In the genomic region with DNA sequence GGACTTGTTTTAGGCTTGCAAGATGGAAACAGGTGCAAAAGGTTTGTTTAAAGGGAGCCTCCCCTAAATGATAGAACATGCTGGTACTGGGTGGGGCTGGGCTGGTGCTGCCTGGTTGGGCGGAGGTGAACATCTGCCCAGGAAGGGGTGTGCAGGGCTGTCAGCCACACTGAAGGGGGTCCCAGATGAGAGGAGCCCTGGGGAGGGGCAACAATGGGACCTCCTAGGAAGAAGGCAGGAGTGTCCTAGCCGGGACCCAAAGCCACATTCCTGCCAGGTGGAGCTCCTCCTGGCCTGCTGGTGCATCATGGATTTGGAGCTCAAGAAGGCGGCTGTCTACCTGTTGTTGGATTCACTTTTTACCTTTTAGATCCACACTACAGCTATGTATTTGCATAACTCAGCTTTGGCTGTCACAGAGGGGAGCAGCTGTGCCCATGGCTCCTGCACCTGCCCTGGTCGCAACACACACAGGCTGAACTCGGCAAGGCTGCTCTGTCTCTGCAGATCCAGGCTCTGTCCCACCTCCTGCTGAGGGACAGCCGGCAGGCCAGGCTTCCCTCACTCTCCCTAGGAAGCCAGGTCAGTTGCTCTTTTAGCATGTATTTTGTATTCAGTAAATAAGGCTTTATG, we compare ENCODE assay signal across 22 cellular contexts. TPM values are rescaled to one million over a fixed set of nuclear protein-coding genes. Genes with fewer than 3 reads are reported as not detected.
A peak's percentile ranks its signal among the peaks of the same experiment; 100 is the strongest.
DNase-seq lines count a peak whose midpoint lies in the region; ATAC-seq, FAIRE-seq and TF ChIP-seq lines count a peak whose summit lies in the region.
"Had no signal": no experiment of that assay in that cellular context is flagged by ENCODE, and none has a peak within 500 bp of the region (broad histone marks: within the 10 kb centered on the region; RNA-seq: fewer than 3 reads in every experiment).

No MANE protein-coding gene starts in this region.

- no peak overlapping the region for H2BK120ac ChIP-seq in H1 (replicated peaks; ENCODE audit: low read depth, low read length)

- H4K91ac ChIP-seq in H1 (replicated peaks; ENCODE audit: insufficient read length, low read length): no peak overlapping the region

- H3K56ac ChIP-seq in H1 (replicated peaks; ENCODE audit: insufficient read length, low read depth, low read length): no peak overlapping the region

- no peak overlapping the region for H2BK20ac ChIP-seq in H1 (ENCODE audit: low read length)

- CTCF ChIA-PET in H1 (lab: Charles Lee; ENCODE audit: partially characterized antibody): interaction anchor here (1.4 kb wide), 1 partner anchor 110 kb away, joined by 3 read pairs; no protein-coding TSS in a partner anchor

- H3K14ac ChIP-seq in H1 (ENCODE audit: insufficient read length): no peak overlapping the region

- peaks cover 5% of the 10 kb centered on the region; the same call in 1 of the 2 replicates for H3K23me2 ChIP-seq in H1 (ENCODE audit: low read depth, low read length)

- TF ChIP-seq RAD21 in H1 (IDR thresholded peaks at IDR 0.05 in 1 of 2, conservative IDR thresholded peaks at IDR 0.05 in 1 of 2; ENCODE audit: low read depth in 2 of 2, low read length in 2 of 2): no peak

- DNase-seq in COR-L47 (lab: John Stamatoyannopoulos, UW) (peak; percentile 4), GM12891 (ENCODE audit: insufficient read length, low spot score) (no peak), NCI-H526 treated with DMSO at 0.1 percent for 48 hours (lab: John Stamatoyannopoulos, UW) (peak; percentile 87), H1 (ENCODE audit: low read depth in 1 of 2, low spot score in 2 of 2) (no peak), glomerular visceral epithelial cell (ENCODE audit: extremely low spot score) (no peak), omental fat pad (ENCODE audit: low spot score) (no peak), T-helper 9 cell (no peak)
- DNase-seq: BE2C; CD4-positive, alpha-beta T cell; DMS79 treated with DMSO at 0.1 percent for 48 hours; GDM1; HCEC 1CT; MG63; NCI-H1930; NCI-H524 treated with DMSO at 0.1 percent for 48 hours; NK-92 treated with Interleukin-12 subunit alpha and Interleukin-12 subunit beta, amount 100 ng/mL, for 24 hours; RPMI8226; SJCRH30; T-helper 2 cell had no signal

- WGBS in H1 (ENCODE audit: extremely low coverage in 1 of 2, insufficient coverage in 1 of 2, insufficient read length in 1 of 2, insufficient replicate concordance in 2 of 2, low coverage in 1 of 2, low lambda C conversion rate in 2 of 2, missing lambda C conversion rate in 1 of 2), 2 experiments: 82% methylated on average over 6 of the region's 6 CpGs; no CpG with 5 or more reads in 1 of the 2 experiments

- no peak overlapping the region for H2BK12ac ChIP-seq in H1 (ENCODE audit: low read depth, low read length)

- no peak overlapping the region for H3K4ac ChIP-seq in H1 (replicated peaks; ENCODE audit: insufficient read length, low read depth, low read length)

- no peaks in the 10 kb centered on the region for H3K36me3 ChIP-seq in H1 (ENCODE audit: control insufficient read depth in 2 of 4, insufficient read depth in 4 of 4, low read length in 3 of 4)
- H3K36me3 ChIP-seq: BE2C, MG63, SJCRH30 had no signal

- ATAC-seq in omental fat pad (ENCODE audit: low FRiP score): no peak

- FAIRE-seq in GM12891 (lab: Jason Lieb, UNC) (peak; percentile 54), H1 (lab: Jason Lieb, UNC) (no peak)
- FAIRE-seq: D721Med had no signal

- H3K9me3 ChIP-seq in H1 (ENCODE audit: insufficient read depth in 2 of 2, low read depth in 1 of 2, low read length in 1 of 2): no peaks in the 10 kb centered on the region
- H3K9me3 ChIP-seq: BE2C, MG63, SJCRH30 had no signal

- 0 out of 2 replicates have a peak overlapping the region, but pooled peaks have one; percentile 24 for H2AK5ac ChIP-seq in H1 (ENCODE audit: low read depth, low read length)

- TF ChIP-seq POLR2A in GM12891 (IDR thresholded peaks at IDR 0.05; ENCODE audit: low read depth, low read length) (no peak), H1 (IDR thresholded peaks at IDR 0.05; ENCODE audit: control extremely low read depth in 1 of 2, low read depth in 2 of 2, low read length in 2 of 2) (no peak)

- no peak overlapping the region for H4K5ac ChIP-seq in H1 (ENCODE audit: insufficient read length, low read depth, low read length)

- no peak overlapping the region for H2BK15ac ChIP-seq in H1 (ENCODE audit: low read length)

- no peaks in the 10 kb centered on the region for H3K79me2 ChIP-seq in H1 (ENCODE audit: control insufficient read depth in 1 of 2, insufficient read depth in 2 of 2, low read length in 2 of 2)

- H3K27me3 ChIP-seq in H1 (replicated peaks in 1 of 4; ENCODE audit: control insufficient read depth in 3 of 4, extremely low read depth in 1 of 4, insufficient read depth in 3 of 4, low read length in 3 of 4): no peaks in the 10 kb centered on the region
- H3K27me3 ChIP-seq: MG63, SJCRH30 had no signal

- no peak overlapping the region for H3K4me2 ChIP-seq in H1 (ENCODE audit: insufficient read depth in 1 of 2, low read depth in 2 of 2, low read length in 2 of 2)

- no peak overlapping the region for H2AFZ ChIP-seq in H1 (ENCODE audit: low read length)

- H4K20me1 ChIP-seq in H1 (replicated peaks in 1 of 2; ENCODE audit: control insufficient read depth in 1 of 2, insufficient read depth in 2 of 2, low read length in 2 of 2): peaks cover 0 to 2% of the 10 kb centered on the region in 2 experiments

- TF ChIP-seq EP300 in H1 (IDR thresholded peaks at IDR 0.05; ENCODE audit: borderline replicate concordance in 1 of 2, low read depth in 2 of 2, low read length in 2 of 2): no peak

- no peak overlapping the region for H3K9ac ChIP-seq in H1 (replicated peaks in 1 of 4; ENCODE audit: extremely low read depth in 1 of 4, low read depth in 3 of 4, low read length in 3 of 4)

- TF ChIP-seq CTCF in H1 (IDR thresholded peaks at IDR 0.05; ENCODE audit: control extremely low read depth in 1 of 3, insufficient read depth in 1 of 3, low read depth in 1 of 3, low read length in 3 of 3): no peak
- no peak for TF ChIP-seq CTCF in omental fat pad (IDR thresholded peaks at IDR 0.05)

- H3K18ac ChIP-seq in H1 (ENCODE audit: extremely low read depth, low read length): no peak overlapping the region

- no peak overlapping the region for H3K23ac ChIP-seq in H1 (ENCODE audit: insufficient read length)

- no peak overlapping the region for H4K8ac ChIP-seq in H1 (ENCODE audit: extremely low read depth, insufficient read depth, low read length)

- no peaks in the 10 kb centered on the region for H3K79me1 ChIP-seq in H1 (ENCODE audit: low read depth, low read length)

- H3K27ac ChIP-seq in H1 (ENCODE audit: low read depth, low read length): no peak overlapping the region
- H3K27ac ChIP-seq: SJCRH30 had no signal

- H2BK5ac ChIP-seq in H1 (ENCODE audit: low read depth, low read length): no peak overlapping the region

- POLR2A ChIA-PET in H1 (lab: Charles Lee; ENCODE audit: partially characterized antibody): no interaction called here

- H3K4me3 ChIP-seq in H1 (ENCODE audit: extremely low read depth in 1 of 4, insufficient read depth in 2 of 4, low read depth in 3 of 4, low read length in 4 of 4): no peak overlapping the region
- H3K4me3 ChIP-seq: MG63, SJCRH30 had no signal

- peaks cover 3 to 5% (median 4%) of the 10 kb centered on the region in 4 experiments; a peak in 4 of 7 replicates for H3K4me1 ChIP-seq in H1 (replicated peaks in 1 of 4; ENCODE audit: control insufficient read depth in 3 of 4, insufficient read depth in 4 of 4, low read length in 3 of 4)
- H3K4me1 ChIP-seq: BE2C, SJCRH30 had no signal

TF ChIP-seq in GM12891, 5 proteins besides CTCF, POLR2A, EP300 and RAD21:
- no peak for TF ChIP-seq POU2F2 (IDR thresholded peaks at IDR 0.05; ENCODE audit: low read depth, low read length)

TF ChIP-seq in H1, 55 proteins besides CTCF, POLR2A, EP300 and RAD21:
- TF ChIP-seq ASH2L (IDR thresholded peaks at IDR 0.05; ENCODE audit: low read length): no peak
- no peak for TF ChIP-seq TBP (IDR thresholded peaks at IDR 0.05; ENCODE audit: low read depth, low read length)
- TF ChIP-seq SAP30 (IDR thresholded peaks at IDR 0.05; ENCODE audit: insufficient read depth, insufficient replicate concordance, low read length): no peak
- TF ChIP-seq HDAC2 (IDR thresholded peaks at IDR 0.05; ENCODE audit: borderline replicate concordance in 1 of 2, low read depth in 2 of 2, low read length in 2 of 2): no peak
- TF ChIP-seq RFX5 (IDR thresholded peaks at IDR 0.05; ENCODE audit: borderline replicate concordance, low read depth, low read length): no peak
- TF ChIP-seq NRF1 (IDR thresholded peaks at IDR 0.05; ENCODE audit: low read depth, low read length): no peak
- TF ChIP-seq CEBPB (IDR thresholded peaks at IDR 0.05; ENCODE audit: low read depth, low read length): no peak
- no peak for TF ChIP-seq SRF (IDR thresholded peaks at IDR 0.05; ENCODE audit: low read depth, low read length)

RNA-seq across cellular contexts. Expression of a gene that starts 59.9 kb away (rescaled TPM):
- polyA plus RNA-seq in GM12891 (2012; ENCODE audit: low read depth, missing spikeins): 1.3 TPM
- total RNA-seq in H1 (2021; fragmentation: NEBNext Ultra II Directional; extraction: Animal tissue kit (Norgen Biotek cat#: 25700)): 2.7 and 2.8 TPM in 2 replicates
- 2.2 and 3.9 TPM in 2 replicates for polyA plus RNA-seq in H1 (2011; rRNA removed)
- 3.0 TPM for polyA plus RNA-seq in H1 (2011; cell fraction: cytosol; rRNA removed)
- polyA plus RNA-seq in H1 (2011; cell fraction: nucleus; rRNA removed): 7.6 TPM
- 1.7 to 2.8 TPM (median 2.0 TPM) in 4 replicates for polyA plus RNA-seq in H1 (2012, experiment 1 of 2)
- 0.47 TPM for polyA plus RNA-seq in H1 (2012, experiment 2 of 2)
- 0.81 TPM for polyA plus RNA-seq in H1 (2013, experiment 1 of 2)
- 0.81 TPM for polyA plus RNA-seq in H1 (2013, experiment 2 of 2)
- 1.8 and 2.1 TPM in 2 replicates for polyA minus RNA-seq in H1 (2011; rRNA and poly(A)+ RNA removed)
- polyA minus RNA-seq in H1 (2011; cell fraction: cytosol; rRNA and poly(A)+ RNA removed): 1.4 TPM
- 6.6 TPM for polyA minus RNA-seq in H1 (2011; cell fraction: nucleus; rRNA and poly(A)+ RNA removed)
- total RNA-seq in omental fat pad: 1 to 10 TPM in 1 of 4 donors, under 1 TPM in 3; 0.13 to 6.1 (median 0.57) TPM
- total RNA-seq: HT-29, SJCRH30 had no signal
- polyA plus RNA-seq: AG04450 had no signal

Comparison
In these comparisons a context has a peak if more than half of its experiments do, and no peak if none do; other contexts are left out.
1. DNase-seq: peak in COR-L47 (single experiment) and NCI-H526 treated with DMSO at 0.1 percent for 48 hours (single experiment); none in GM12891 (single experiment), H1 (0 of 2), glomerular visceral epithelial cell (single experiment), omental fat pad (single experiment) and T-helper 9 cell (single experiment).